ENCODE assay signal across 1 cellular context in the genomic region with DNA sequence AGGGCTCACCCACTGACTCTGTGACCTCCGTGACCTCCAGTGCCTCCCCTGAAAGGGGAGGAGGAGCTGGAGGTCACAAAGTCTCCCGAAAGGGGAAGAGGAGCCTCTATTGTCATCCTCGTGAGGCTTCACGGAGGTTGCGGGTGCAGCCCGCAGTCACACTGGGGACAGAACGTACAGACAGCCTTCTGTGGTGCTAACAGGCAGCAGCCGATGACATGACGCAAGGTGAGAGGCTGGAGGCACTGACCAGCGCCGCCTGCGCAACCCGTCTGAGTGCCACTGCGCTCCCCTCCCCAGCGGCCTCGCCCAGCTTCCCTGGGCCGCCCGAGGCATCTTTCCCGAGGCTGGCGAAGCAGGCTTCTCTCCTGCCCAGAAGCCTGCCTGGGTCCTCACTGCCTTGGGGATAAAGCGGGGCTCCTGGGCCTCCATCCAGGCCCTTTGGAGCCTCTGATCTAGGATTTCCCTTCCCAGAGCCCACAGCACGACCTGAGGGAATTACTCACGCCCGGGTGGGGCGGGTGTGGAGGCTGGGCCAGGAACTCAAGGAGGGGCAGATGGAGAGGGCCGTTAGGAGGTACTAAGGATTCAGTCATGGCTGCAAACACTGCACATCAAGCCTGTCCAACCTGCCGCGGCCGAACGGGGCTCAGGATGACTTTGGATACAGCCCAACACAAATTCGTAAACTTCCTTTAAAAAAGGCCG.
TF ChIP-seq lines count a peak whose summit lies in the region.

No MANE protein-coding gene starts in this region.

TF ChIP-seq in endothelial cell of umbilical vein, 7 proteins besides CTCF, POLR2A, EP300 and RAD21:
- TF ChIP-seq MYC (IDR thresholded peaks at IDR 0.05; ENCODE audit: low read depth, low read length), result no peak
